Comparison of ENCODE assay signal across 16 cellular contexts in the genomic region with DNA sequence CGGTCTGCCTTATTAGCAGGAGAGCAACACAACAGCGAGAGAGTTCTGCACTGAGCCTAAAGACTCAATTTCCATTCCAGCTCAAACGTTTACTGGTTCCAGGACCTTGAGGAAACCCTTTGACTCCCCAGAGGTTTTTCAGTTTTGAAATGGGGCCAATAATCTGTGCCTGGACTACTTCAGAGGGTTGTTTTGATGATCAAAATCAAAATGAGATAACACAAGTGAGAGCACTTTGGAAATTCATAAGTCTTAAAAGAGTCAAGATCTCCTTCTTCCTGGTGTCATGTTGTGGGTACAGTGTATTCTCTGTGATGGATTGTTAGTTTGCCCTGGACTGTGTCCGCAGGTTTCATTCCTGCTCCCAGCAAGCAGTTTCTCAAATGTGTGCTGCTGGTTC. TPM values are rescaled to one million over a fixed set of nuclear protein-coding genes. Genes with fewer than 3 reads are reported as not detected.
"Had no signal": no experiment of that assay in that cellular context is flagged by ENCODE, and none has a peak within 500 bp of the region (broad histone marks: within the 10 kb centered on the region; RNA-seq: fewer than 3 reads in every experiment).

No MANE protein-coding gene starts in this region.

- H3K9me3 Mint-ChIP-seq: activated naive CD4-positive, alpha-beta T cell treated with anti-CD3 and anti-CD28 coated beads, Interleukin-2, amount 50 U/mL, for 72 hours; activated T-cell treated with anti-CD3 and anti-CD28 coated beads, Interleukin-2, amount 50 U/mL, for 72 hours had no signal

- H3K4me3 ChIP-seq: heart left ventricle, left lung, mucosa of descending colon, SK-N-MC, upper lobe of left lung had no signal

- H3K4me3 Mint-ChIP-seq: activated T-cell treated with anti-CD3 and anti-CD28 coated beads, Interleukin-2, amount 50 U/mL, for 72 hours; endodermal cell; naive thymus-derived CD4-positive, alpha-beta T cell had no signal

- H3K36me3 Mint-ChIP-seq: activated naive CD4-positive, alpha-beta T cell treated with anti-CD3 and anti-CD28 coated beads, Interleukin-2, amount 50 U/mL, for 72 hours; naive thymus-derived CD4-positive, alpha-beta T cell had no signal

- H3K27ac Mint-ChIP-seq: activated naive CD4-positive, alpha-beta T cell treated with anti-CD3 and anti-CD28 coated beads, Interleukin-2, amount 50 U/mL, for 72 hours; activated T-cell treated with anti-CD3 and anti-CD28 coated beads, Interleukin-2, amount 50 U/mL, for 72 hours; endodermal cell; naive thymus-derived CD4-positive, alpha-beta T cell had no signal

- ATAC-seq: activated naive CD4-positive, alpha-beta T cell treated with anti-CD3 and anti-CD28 coated beads, Interleukin-2, amount 50 U/mL, for 72 hours; activated T-cell treated with anti-CD3 and anti-CD28 coated beads, Interleukin-2, amount 50 U/mL, for 72 hours; heart left ventricle; left lung; mucosa of descending colon; naive thymus-derived CD4-positive, alpha-beta T cell; stimulated activated naive CD8-positive, alpha-beta T cell treated with anti-CD3 and anti-CD28 coated beads, Interleukin-15, Interleukin-2, amounts not matched to agents 100 U/mL and 50 U/mL, for 24 hours had no signal

- H3K27ac ChIP-seq: epithelial cell of prostate, left lung, SK-N-MC, upper lobe of left lung had no signal

- DNase-seq: activated CD4-positive, alpha-beta T cell treated with anti-CD3 and anti-CD28 coated beads, Interleukin-2, amount 50 U/mL, for 4 hours; activated effector memory CD4-positive, alpha-beta T cell treated with anti-CD3 and anti-CD28 coated beads, Interleukin-2, amount 50 U/mL, for 16 hours; activated T-cell treated with anti-CD3 and anti-CD28 coated beads, Interleukin-2, amount 50 U/mL, for 72 hours; adrenal gland; endodermal cell; heart left ventricle; left lung; mucosa of descending colon; naive thymus-derived CD4-positive, alpha-beta T cell; stimulated activated naive CD8-positive, alpha-beta T cell treated with anti-CD3 and anti-CD28 coated beads, Interleukin-15, Interleukin-2, amounts not matched to agents 100 U/mL and 50 U/mL, for 24 hours; upper lobe of left lung had no signal

- H3K9me3 ChIP-seq: adrenal gland, left lung, mucosa of descending colon, upper lobe of left lung had no signal

- H3K27me3 ChIP-seq: adrenal gland, heart left ventricle, left lung, upper lobe of left lung had no signal

- H3K4me1 Mint-ChIP-seq: naive thymus-derived CD4-positive, alpha-beta T cell had no signal

- H3K36me3 ChIP-seq: adrenal gland, heart left ventricle, left lung, upper lobe of left lung had no signal

RNA-seq across cellular contexts. Expression of a gene that starts 52.9 kb away (rescaled TPM):
- total RNA-seq: activated CD8-positive, alpha-beta memory T cell treated with anti-CD3 and anti-CD28 coated beads for 36 hours; activated naive CD4-positive, alpha-beta T cell treated with anti-CD3 and anti-CD28 coated beads, Interleukin-2, amount 50 U/mL, for 72 hours; activated T-cell treated with anti-CD3 and anti-CD28 coated beads, Interleukin-2, amount 50 U/mL, for 72 hours; T-helper 2 cell treated with Interferon-gamma antibody and Interleukin-4, amounts not matched to agents 100 ng/mL and 5 ng/mL, for 36 hours had no signal
- polyA plus RNA-seq: naive thymus-derived CD4-positive, alpha-beta T cell had no signal
